12 cellular contexts compared by ENCODE assay signal in the genomic region with DNA sequence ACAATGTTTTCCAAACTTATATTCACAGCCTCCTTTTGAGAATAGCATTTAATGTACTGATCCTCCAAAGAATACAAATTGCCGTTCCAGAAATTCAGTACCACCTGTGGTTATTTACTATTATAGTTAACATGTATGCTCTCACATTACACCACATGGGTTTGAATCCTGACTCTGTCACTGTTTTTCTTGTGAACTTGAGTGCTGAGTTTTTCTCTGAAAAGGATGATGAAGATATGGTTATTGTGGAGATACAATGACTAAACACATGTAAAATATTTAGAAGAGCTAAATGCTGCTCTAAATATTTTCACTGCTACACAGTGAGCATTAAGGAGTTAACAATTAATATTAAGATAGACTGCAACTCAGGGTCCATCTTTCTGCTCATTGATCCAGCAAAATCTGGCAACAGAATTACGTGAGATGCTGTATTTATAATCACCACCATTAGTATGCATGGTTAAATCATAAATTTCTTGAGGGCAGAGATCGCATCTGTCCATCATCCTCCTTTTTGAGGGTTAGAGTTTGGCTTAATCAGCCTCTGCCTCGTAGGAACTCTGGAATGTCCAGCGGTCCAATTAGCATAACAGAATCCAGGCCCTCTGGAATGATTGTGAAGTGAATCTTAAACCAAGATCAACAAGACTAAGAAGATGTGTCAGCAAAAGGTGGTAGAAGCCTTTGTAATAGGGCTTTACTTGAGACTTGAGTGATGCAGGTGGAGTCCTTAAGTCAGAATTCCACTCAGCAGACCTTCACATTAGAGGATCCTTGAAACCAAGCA.
A peak's percentile ranks its signal among the peaks of the same experiment; 100 is the strongest.
DNase-seq lines count a peak whose midpoint lies in the region; ATAC-seq and TF ChIP-seq lines count a peak whose summit lies in the region.
"Had no signal": no experiment of that assay in that cellular context is flagged by ENCODE, and none has a peak within 500 bp of the region (broad histone marks: within the 10 kb centered on the region; RNA-seq: fewer than 3 reads in every experiment).

No MANE protein-coding gene starts in this region.

- no peak for TF ChIP-seq POLR2A in Peyer's patch (IDR thresholded peaks at IDR 0.05)

- TF ChIP-seq CTCF in brain microvascular endothelial cell (IDR thresholded peaks at IDR 0.05; ENCODE audit: low read depth, low read length, missing control alignments) (no peak), GM13977 (IDR thresholded peaks at IDR 0.05; ENCODE audit: extremely low read depth, insufficient read depth, missing control alignments) (no peak), Peyer's patch (IDR thresholded peaks at IDR 0.05) (no peak)

- H3K9me3 ChIP-seq in BLaER1 (peaks cover 10% of the 10 kb centered on the region; the same call in 1 of the 2 replicates), mesodermal cell (ENCODE audit: control insufficient read depth, low read length) (peaks cover 7% of the 10 kb centered on the region), Peyer's patch (no peaks in the 10 kb centered on the region)

- H3K9ac ChIP-seq in BLaER1: no peak overlapping the region

- no peaks in the 10 kb centered on the region for H3K27me3 ChIP-seq in BLaER1
- no peaks in the 10 kb centered on the region for H3K27me3 ChIP-seq in brain microvascular endothelial cell (replicated peaks)
- H3K27me3 ChIP-seq in Peyer's patch: no peaks in the 10 kb centered on the region
- H3K27me3 ChIP-seq: BE2C had no signal

- H3K4me2 ChIP-seq in BLaER1: peak overlapping the region; percentile 73

- no peak for ATAC-seq in GM18519 (IDR thresholded peaks at IDR 0.05; ENCODE audit: low FRiP score, unreplicated experiment)
- ATAC-seq: K562 had no signal

- DNase-seq in HT1080 (ENCODE audit: low read depth) (peak; percentile 8), brain microvascular endothelial cell (peak; percentile 49), GM13977 (ENCODE audit: low spot score) (no peak), Peyer's patch (no peak)
- DNase-seq in stimulated activated CD8-positive, alpha-beta memory T cell treated with anti-CD3 and anti-CD28 coated beads, Interleukin-4, amount 100 ng/mL, for 48 hours: no peak
- DNase-seq: BE2C, midbrain, T-cell had no signal

- H3K4me1 ChIP-seq in BLaER1 (peaks cover 29% of the 10 kb centered on the region), mesodermal cell (ENCODE audit: control insufficient read depth, insufficient read depth, low read length, poor library complexity, severe bottlenecking) (peaks cover 10% of the 10 kb centered on the region), Peyer's patch (no peaks in the 10 kb centered on the region)
- H3K4me1 ChIP-seq: BE2C had no signal

- WGBS in mesodermal cell (ENCODE audit: insufficient coverage in 2 of 2), 2 experiments: 30 to 94% methylated on average over 2 of the region's 5 CpGs

- H3K4me3 ChIP-seq in BLaER1 (no peak overlapping the region), brain microvascular endothelial cell (ENCODE audit: low read depth, low read length) (no peak overlapping the region), mesodermal cell (ENCODE audit: extremely low read depth, insufficient read depth, low read length, poor library complexity, severe bottlenecking) (no peak overlapping the region), Peyer's patch (no peak overlapping the region)
- H3K4me3 ChIP-seq: K562 had no signal

- in situ Hi-C loops in brain microvascular endothelial cell (cut with HindIII; ENCODE audit: low pct_ligation_motif_present, low sequenced_read_pairs): no loop called here
- in situ Hi-C loops in GM13977 (cut with MboI; ENCODE audit: low pct_unique_long_range_greater_than_20kb, low sequenced_read_pairs, unreplicated experiment): no loop called here

- H3K36me3 ChIP-seq in BLaER1: no peaks in the 10 kb centered on the region
- H3K36me3 ChIP-seq in brain microvascular endothelial cell (replicated peaks): no peaks in the 10 kb centered on the region
- H3K36me3 ChIP-seq in mesodermal cell (ENCODE audit: control insufficient read depth, insufficient read depth, low read length): no peaks in the 10 kb centered on the region
- no peaks in the 10 kb centered on the region for H3K36me3 ChIP-seq in Peyer's patch
- H3K36me3 ChIP-seq: BE2C had no signal

- H3K27ac ChIP-seq in BLaER1 (no peak overlapping the region), brain microvascular endothelial cell (no peak overlapping the region), mesodermal cell (ENCODE audit: low read depth, low read length, severe bottlenecking) (peak overlapping the region; percentile 68), Peyer's patch (no peak overlapping the region)

- H4K20me1 ChIP-seq in BLaER1: no peaks in the 10 kb centered on the region

Comparison
In these comparisons a context has a peak if more than half of its experiments do, and no peak if none do; other contexts are left out.
1. DNase-seq: peak in HT1080 (single experiment) and brain microvascular endothelial cell (single experiment); none in GM13977 (single experiment), Peyer's patch (0 of 3) and stimulated activated CD8-positive, alpha-beta memory T cell treated with anti-CD3 and anti-CD28 coated beads, Interleukin-4, amount 100 ng/mL, for 48 hours (single experiment).